3 cellular contexts compared by ENCODE assay signal in genomic region chr1:115907092-115907491, GRCh38.
"Had no signal": no experiment of that assay in that cellular context is flagged by ENCODE, and none has a peak within 500 bp of the region (broad histone marks: within the 10 kb centered on the region; RNA-seq: fewer than 3 reads in every experiment).

No MANE protein-coding gene starts in this region.

- H3K4me3 ChIP-seq: GM12878 had no signal

- ATAC-seq: GM12878 had no signal

- DNase-seq: GDM1, GF-D8 had no signal
